ENCODE assay signal across 20 cellular contexts in the genomic region with DNA sequence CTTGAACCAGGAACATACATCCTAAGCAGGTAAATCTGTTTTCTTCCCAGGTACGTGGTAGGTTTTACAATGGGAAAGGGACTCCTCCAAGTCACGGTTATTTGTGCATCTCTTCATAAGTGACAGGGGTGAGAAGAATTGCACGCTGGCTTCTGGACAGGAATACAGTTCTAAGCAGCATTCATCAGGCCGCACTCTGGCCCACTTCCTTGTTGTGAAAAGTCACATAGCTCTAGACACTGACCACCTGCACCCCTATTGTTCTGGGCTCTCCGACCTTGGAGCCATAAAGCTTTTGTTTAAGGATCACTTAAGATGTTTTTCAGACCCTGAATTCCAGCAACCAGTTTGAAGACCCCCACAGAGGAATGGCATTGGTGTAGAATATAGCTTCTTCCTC. TPM values are rescaled to one million over a fixed set of nuclear protein-coding genes. Genes with fewer than 3 reads are reported as not detected.
A peak's percentile ranks its signal among the peaks of the same experiment; 100 is the strongest.
DNase-seq lines count a peak whose midpoint lies in the region; ATAC-seq and TF ChIP-seq lines count a peak whose summit lies in the region.
"Had no signal": no experiment of that assay in that cellular context is flagged by ENCODE, and none has a peak within 500 bp of the region (broad histone marks: within the 10 kb centered on the region; RNA-seq: fewer than 3 reads in every experiment).

No MANE protein-coding gene starts in this region.

- H3K4me3 Mint-ChIP-seq in chondrocyte (ENCODE audit: unreplicated experiment), result no peak overlapping the region
- H3K4me3 Mint-ChIP-seq: naive thymus-derived CD4-positive, alpha-beta T cell; stimulated activated naive CD8-positive, alpha-beta T cell treated with anti-CD3 and anti-CD28 coated beads, Interleukin-15, Interleukin-2, amounts not matched to agents 100 ng/mL and 50 ng/mL, for 24 hours had no signal

- H3K9me3 Mint-ChIP-seq in chondrocyte (ENCODE audit: low read depth), result peaks cover 13% of the 10 kb centered on the region

- H3K27me3 Mint-ChIP-seq in chondrocyte (ENCODE audit: low read depth), result no peaks in the 10 kb centered on the region

- peak overlapping the region; percentile 96 for H3K27ac Mint-ChIP-seq in chondrocyte (ENCODE audit: unreplicated experiment)
- H3K27ac Mint-ChIP-seq: stimulated activated naive CD8-positive, alpha-beta T cell treated with anti-CD3 and anti-CD28 coated beads, Interleukin-15, Interleukin-2, amounts not matched to agents 100 ng/mL and 50 ng/mL, for 24 hours had no signal

- H3K36me3 ChIP-seq in ACC112 (ENCODE audit: insufficient read depth, low read length) (peaks cover 4% of the 10 kb centered on the region), lower lobe of right lung (no peaks in the 10 kb centered on the region), skeletal muscle satellite cell (ENCODE audit: insufficient read depth, low read length) (peaks cover 7% of the 10 kb centered on the region)
- H3K36me3 ChIP-seq: BLaER1, pancreas had no signal

- H3K4me3 ChIP-seq in ACC112 (ENCODE audit: low read depth, low read length) (no peak overlapping the region), lower lobe of right lung (no peak overlapping the region), skeletal muscle satellite cell (ENCODE audit: low read length) (no peak overlapping the region)
- H3K4me3 ChIP-seq: BLaER1, hepatocyte, pancreas had no signal

- peaks cover 61% of the 10 kb centered on the region for H3K79me2 ChIP-seq in ACC112 (ENCODE audit: control insufficient read depth, insufficient read depth, low read length, unreplicated experiment)

- peaks cover 4% of the 10 kb centered on the region for H3K9me3 ChIP-seq in lower lobe of right lung
- H3K9me3 ChIP-seq in skeletal muscle satellite cell (replicated peaks; ENCODE audit: low read length), result no peaks in the 10 kb centered on the region
- H3K9me3 ChIP-seq: pancreas had no signal

- H3K4me2 ChIP-seq in skeletal muscle satellite cell (ENCODE audit: low read length), result no peak overlapping the region
- H3K4me2 ChIP-seq: BLaER1 had no signal

- H3K9ac ChIP-seq in skeletal muscle satellite cell (ENCODE audit: low read depth, low read length), result peak overlapping the region; percentile 74
- H3K9ac ChIP-seq: BLaER1 had no signal

- DNase-seq in chondrocyte (ENCODE audit: low spot score) (no peak), lower lobe of right lung (no peak), UCSD-AML1 (lab: John Stamatoyannopoulos, UW; ENCODE audit: unreplicated experiment) (no peak), DMS153 treated with DMSO at 0.1 percent for 48 hours (lab: John Stamatoyannopoulos, UW; ENCODE audit: unreplicated experiment) (no peak)
- DNase-seq: activated CD4-positive, alpha-beta T cell treated with anti-CD3 and anti-CD28 coated beads for 4 hours; activated naive CD4-positive, alpha-beta T cell treated with anti-CD3 and anti-CD28 coated beads, Interleukin-2, amount 50 U/mL, for 16 hours; Calu3; mammary epithelial cell; naive thymus-derived CD4-positive, alpha-beta T cell; NCI-H1417; NCI-H526 treated with DMSO at 0.1 percent for 48 hours; pancreas; stimulated activated CD4-positive, alpha-beta T cell treated with anti-CD3 and anti-CD28 coated beads, Interleukin-4, amount 100 ng/mL, for 24 hours had no signal

- no peak for ATAC-seq in lower lobe of right lung
- no peak for ATAC-seq in GM18498 (IDR thresholded peaks at IDR 0.05; ENCODE audit: unreplicated experiment)
- ATAC-seq in GM18861 (IDR thresholded peaks at IDR 0.05; ENCODE audit: unreplicated experiment), result no peak
- ATAC-seq: naive thymus-derived CD4-positive, alpha-beta T cell; pancreas had no signal

- H2AFZ ChIP-seq in ACC112 (ENCODE audit: low read length, unreplicated experiment), result no peak overlapping the region
- H2AFZ ChIP-seq: hepatocyte had no signal

- peaks cover 76% of the 10 kb centered on the region for H3K4me1 Mint-ChIP-seq in chondrocyte (ENCODE audit: low read depth)

- H3K27me3 ChIP-seq in ACC112 (ENCODE audit: insufficient read depth, low read length), result no peaks in the 10 kb centered on the region
- no peaks in the 10 kb centered on the region for H3K27me3 ChIP-seq in lower lobe of right lung (ENCODE audit: low read depth)
- no peaks in the 10 kb centered on the region for H3K27me3 ChIP-seq in skeletal muscle satellite cell (ENCODE audit: control insufficient read depth, insufficient read depth, low read length)
- H3K27me3 ChIP-seq: BLaER1, hepatocyte, pancreas had no signal

- peaks cover 11% of the 10 kb centered on the region for H3K36me3 Mint-ChIP-seq in chondrocyte (ENCODE audit: low read depth)

- H3K27ac ChIP-seq in ACC112 (ENCODE audit: low read depth, low read length), result peak overlapping the region; percentile 92
- H3K27ac ChIP-seq in lower lobe of right lung, result peak overlapping the region; percentile 81
- H3K27ac ChIP-seq: BLaER1, hepatocyte, pancreas had no signal

- intact Hi-C loops in lower lobe of right lung (cut with DNase I), result loop anchor here (10.0 kb wide), 1 partner anchor 70 kb away; a partner anchor contains a TSS

- TF ChIP-seq CTCF in chondrocyte (IDR thresholded peaks at IDR 0.05), result no peak
- no peak for TF ChIP-seq CTCF in lower lobe of right lung (IDR thresholded peaks at IDR 0.05)

- peaks cover 72% of the 10 kb centered on the region for H3K4me1 ChIP-seq in ACC112 (ENCODE audit: control insufficient read depth, insufficient read depth, low read length, unreplicated experiment)
- peaks cover 45% of the 10 kb centered on the region for H3K4me1 ChIP-seq in lower lobe of right lung
- peaks cover 72% of the 10 kb centered on the region for H3K4me1 ChIP-seq in skeletal muscle satellite cell (ENCODE audit: control insufficient read depth, insufficient read depth, low read length)

RNA-seq across cellular contexts. Expression of a gene that starts 31.4 kb away (rescaled TPM):
- total RNA-seq in chondrocyte (1.7 to 4.8 TPM (median 2.4 TPM) in 3 replicates), lower lobe of right lung (6.6 TPM)
- 2.6 and 3.5 TPM in 2 replicates for total RNA-seq in skeletal muscle satellite cell (2012; rRNA removed)
